Comparison of ENCODE assay signal across 20 cellular contexts in the genomic region with DNA sequence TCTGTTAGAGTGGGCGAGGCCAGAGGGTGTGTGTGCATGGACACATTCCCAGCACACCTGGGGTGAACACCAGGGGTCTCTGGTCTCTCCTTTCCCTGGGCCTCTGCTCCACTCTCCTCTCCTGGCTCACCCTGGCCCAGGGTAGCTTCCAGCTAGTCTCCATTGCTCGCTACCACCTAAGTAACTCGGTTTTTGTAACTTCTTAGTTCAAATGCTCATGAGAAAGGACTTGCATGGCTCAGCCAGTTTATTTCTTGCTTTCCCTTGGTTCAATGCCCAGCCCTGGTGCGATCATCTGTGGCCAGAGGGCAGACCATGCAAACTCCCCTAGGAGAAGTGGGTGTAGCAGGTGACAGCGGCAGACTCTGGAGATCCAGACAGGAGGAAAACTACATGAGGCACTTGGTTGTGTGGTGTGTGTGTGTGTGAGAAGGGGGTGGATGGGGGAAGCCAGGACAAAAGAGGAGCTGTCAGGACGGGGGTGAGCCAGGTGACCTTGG. TPM values are rescaled to one million over a fixed set of nuclear protein-coding genes. Genes with fewer than 3 reads are reported as not detected.
A peak's percentile ranks its signal among the peaks of the same experiment; 100 is the strongest.
DNase-seq lines count a peak whose midpoint lies in the region; ATAC-seq and TF ChIP-seq lines count a peak whose summit lies in the region.
"Had no signal": no experiment of that assay in that cellular context is flagged by ENCODE, and none has a peak within 500 bp of the region (broad histone marks: within the 10 kb centered on the region; RNA-seq: fewer than 3 reads in every experiment).

No MANE protein-coding gene starts in this region.

- ATAC-seq in omental fat pad (ENCODE audit: low FRiP score) (peak; percentile 19), T-helper 17 cell (no peak)
- ATAC-seq: A549 had no signal

- peaks cover 2% of the 10 kb centered on the region for H3K4me1 Mint-ChIP-seq in T-helper 17 cell
- H3K4me1 Mint-ChIP-seq: CD8-positive, alpha-beta memory T cell had no signal

- 60 to 79% methylated on average over 4 to 6 of the region's 6 CpGs for WGBS in esophagus squamous epithelium, 2 donors

- H3K27ac ChIP-seq in BLaER1 (peak overlapping the region; percentile 49; the same call in 1 of the 2 replicates), esophagus squamous epithelium (peak overlapping the region; percentile 25 to 89 (median 76))
- H3K27ac ChIP-seq: A549 had no signal

- no peak overlapping the region for H3K4me3 ChIP-seq in BLaER1
- no peak overlapping the region for H3K4me3 ChIP-seq in esophagus squamous epithelium
- H3K4me3 ChIP-seq: A549 had no signal

- DNase-seq in NCI-H69 (lab: John Stamatoyannopoulos, UW): peak; percentile 74
- no peak for DNase-seq in esophagus squamous epithelium (lab: John Stamatoyannopoulos, UW)
- DNase-seq in omental fat pad (ENCODE audit: low spot score): no peak
- no peak for DNase-seq in T-helper 17 cell
- no peak for DNase-seq in activated effector memory CD4-positive, alpha-beta T cell treated with anti-CD3 and anti-CD28 coated beads, Interleukin-2, amount 50 U/mL, for 16 hours
- no peak for DNase-seq in head of caudate nucleus
- DNase-seq in DMS 273 treated with DMSO at 0.1 percent for 48 hours (lab: John Stamatoyannopoulos, UW): no peak
- DNase-seq: C1 segment of cervical spinal cord; CD8-positive, alpha-beta memory T cell; HFFc6; KG1; NCI-H1105 treated with DMSO at 0.1 percent for 48 hours; NCI-H1694; NCI-H2081 treated with DMSO at 0.1 percent for 48 hours; NCI-H748 treated with DMSO at 0.1 percent for 48 hours; SHP77 treated with DMSO at 0.1 percent for 48 hours had no signal

- peak overlapping the region; percentile 79 for H3K4me2 ChIP-seq in BLaER1
- H3K4me2 ChIP-seq: A549 had no signal

- no peak overlapping the region for H3K27ac Mint-ChIP-seq in T-helper 17 cell
- H3K27ac Mint-ChIP-seq: CD8-positive, alpha-beta memory T cell; HFFc6 had no signal

- H3K9ac ChIP-seq in BLaER1: peak overlapping the region; percentile 21; the same call in 1 of the 2 replicates

- peaks cover 17% of the 10 kb centered on the region for H3K27me3 Mint-ChIP-seq in T-helper 17 cell

- H3K36me3 Mint-ChIP-seq in T-helper 17 cell (ENCODE audit: low read depth): peaks cover 5% of the 10 kb centered on the region

- H3K36me3 ChIP-seq in BLaER1: no peaks in the 10 kb centered on the region
- H3K36me3 ChIP-seq in esophagus squamous epithelium: no peaks in the 10 kb centered on the region

- H3K9me3 ChIP-seq in BLaER1 (peaks cover 19% of the 10 kb centered on the region), esophagus squamous epithelium (peaks cover 0 to 10% (median 10%) of the 10 kb centered on the region in 3 donors), T-helper 17 cell (ENCODE audit: control insufficient read depth, low read length, poor library complexity, severe bottlenecking) (no peaks in the 10 kb centered on the region)

- H3K4me3 Mint-ChIP-seq in T-helper 17 cell: no peak overlapping the region
- H3K4me3 Mint-ChIP-seq: CD8-positive, alpha-beta memory T cell; HFFc6 had no signal

- H3K4me1 ChIP-seq in BLaER1: peaks cover 37% of the 10 kb centered on the region
- H3K4me1 ChIP-seq in esophagus squamous epithelium: peaks cover 18 to 57% (median 18%) of the 10 kb centered on the region in 3 donors
- H3K4me1 ChIP-seq: A549 had no signal

- intact Hi-C loops in esophagus squamous epithelium (cut with DNase I) (no loop called here), head of caudate nucleus (cut with DNase I) (no loop called here)

- H3K27me3 ChIP-seq in BLaER1 (no peaks in the 10 kb centered on the region), esophagus squamous epithelium (no peaks in the 10 kb centered on the region)

- TF ChIP-seq CTCF in esophagus squamous epithelium (IDR thresholded peaks at IDR 0.05) (no peak), omental fat pad (IDR thresholded peaks at IDR 0.05) (no peak)

- no peaks in the 10 kb centered on the region for H4K20me1 ChIP-seq in BLaER1

- TF ChIP-seq POLR2A in esophagus squamous epithelium (IDR thresholded peaks at IDR 0.05): no peak

RNA-seq across cellular contexts. Expression of gene ACVR1B, which starts 8.9 kb away (rescaled TPM):
- total RNA-seq in esophagus squamous epithelium (10 to 100 TPM; 11.4 to 31.7 (median 16.8) TPM), omental fat pad (10 to 100 TPM; 15.9 to 42.2 (median 20.5) TPM), T-helper 17 cell (1 to 10 TPM; 6.5 to 8.7 TPM)

RNA-seq across cellular contexts. Expression of gene ACVRL1, which starts 35.2 kb away (rescaled TPM):
- total RNA-seq in esophagus squamous epithelium (10 to 100 TPM in 3 of 4 donors, 1 to 10 TPM in 1; 2.0 to 71.3 (median 14.5) TPM), omental fat pad (100 to 1,000 TPM in 3 of 4 donors, 10 to 100 TPM in 1; 69.3 to 593 (median 113) TPM), T-helper 17 cell (not detected)
- total RNA-seq: NCI-H460, RPMI7951 had no signal

RNA-seq across cellular contexts. Expression of gene ANKRD33, which starts 54.6 kb away (rescaled TPM):
- total RNA-seq in esophagus squamous epithelium (under 1 TPM in 1 of 4 donors, not detected in 3; 0.70 TPM), omental fat pad (not detected), T-helper 17 cell (not detected)
- total RNA-seq: CD8-positive, alpha-beta memory T cell; HFFc6; NCI-H460; RPMI7951 had no signal
